ENCODE assay signal across 1 cellular context in genomic region chr1:39391741-39392679, GRCh38.
A peak's percentile ranks its signal among the peaks of the same experiment; 100 is the strongest.
TF ChIP-seq lines count a peak whose summit lies in the region.

No MANE protein-coding gene starts in this region.

TF ChIP-seq in K562, 482 proteins besides CTCF, POLR2A, EP300 and RAD21 (continued from another document and continues in another):
- no peak; a peak in 1 of 4 replicates for TF ChIP-seq NRF1 (conservative IDR thresholded peaks at IDR 0.05 in 1 of 2, IDR thresholded peaks at IDR 0.05 in 1 of 2)
- no peak for TF ChIP-seq KLF1 (tag; IDR thresholded peaks at IDR 0.05)
- TF ChIP-seq RB1 (IDR thresholded peaks at IDR 0.05; ENCODE audit: low read depth): 0 out of 2 replicates have a peak, but pooled peaks have one; percentile 10
- TF ChIP-seq BRF2 (IDR thresholded peaks at IDR 0.05; ENCODE audit: borderline replicate concordance, insufficient read depth, insufficient read length): no peak
- no peak for TF ChIP-seq SAP30 (IDR thresholded peaks at IDR 0.05; ENCODE audit: borderline replicate concordance, insufficient read depth, low read depth, low read length, poor library complexity, severe bottlenecking)
- TF ChIP-seq NCOA4 (IDR thresholded peaks at IDR 0.05; ENCODE audit: partially characterized antibody): no peak
- no peak for TF ChIP-seq CEBPG (CRISPR knock-in tag; IDR thresholded peaks at IDR 0.05)
- TF ChIP-seq CEBPG (tag; conservative IDR thresholded peaks at IDR 0.05 in 1 of 2, IDR thresholded peaks at IDR 0.05 in 1 of 2): peak in 1 of 2 experiments; percentile 75; a peak in 2 of 4 replicates
- TF ChIP-seq ZBTB12 (CRISPR knock-in tag; IDR thresholded peaks at IDR 0.05): peak; percentile 50; the same call in 1 of the 2 replicates
- no peak for TF ChIP-seq ZNF354B (CRISPR knock-in tag; IDR thresholded peaks at IDR 0.05)
- TF ChIP-seq NFE2 (IDR thresholded peaks at IDR 0.05; ENCODE audit: low read depth): peak; percentile 61
- TF ChIP-seq SMAD3 (CRISPR knock-in tag; conservative IDR thresholded peaks at IDR 0.05): no peak
- peak; percentile 89 for TF ChIP-seq NBN (IDR thresholded peaks at IDR 0.05; ENCODE audit: low read depth)
- no peak for TF ChIP-seq NELFE (IDR thresholded peaks at IDR 0.05; ENCODE audit: insufficient read depth, insufficient read length)
- TF ChIP-seq HDAC2 (IDR thresholded peaks at IDR 0.05): peak; percentile 23; the same call in 1 of the 2 replicates
- TF ChIP-seq ZC3H4 (CRISPR knock-in tag; IDR thresholded peaks at IDR 0.05; ENCODE audit: borderline replicate concordance): no peak
- peak; percentile 63; the same call in 1 of the 2 replicates for TF ChIP-seq ZNF395 (CRISPR knock-in tag; IDR thresholded peaks at IDR 0.05)
- TF ChIP-seq ZNF583 (CRISPR knock-in tag; IDR thresholded peaks at IDR 0.05): peak; percentile 74; the same call in 1 of the 2 replicates
- peak; percentile 36 to 70; a peak in 3 of 4 replicates for TF ChIP-seq MAZ (CRISPR knock-in tag; conservative IDR thresholded peaks at IDR 0.05 in 1 of 2, IDR thresholded peaks at IDR 0.05 in 1 of 2)
- TF ChIP-seq MTA2 (IDR thresholded peaks at IDR 0.05; ENCODE audit: low read depth): 0 out of 2 replicates have a peak, but pooled peaks have one; percentile 8
- TF ChIP-seq, protein P1, sequence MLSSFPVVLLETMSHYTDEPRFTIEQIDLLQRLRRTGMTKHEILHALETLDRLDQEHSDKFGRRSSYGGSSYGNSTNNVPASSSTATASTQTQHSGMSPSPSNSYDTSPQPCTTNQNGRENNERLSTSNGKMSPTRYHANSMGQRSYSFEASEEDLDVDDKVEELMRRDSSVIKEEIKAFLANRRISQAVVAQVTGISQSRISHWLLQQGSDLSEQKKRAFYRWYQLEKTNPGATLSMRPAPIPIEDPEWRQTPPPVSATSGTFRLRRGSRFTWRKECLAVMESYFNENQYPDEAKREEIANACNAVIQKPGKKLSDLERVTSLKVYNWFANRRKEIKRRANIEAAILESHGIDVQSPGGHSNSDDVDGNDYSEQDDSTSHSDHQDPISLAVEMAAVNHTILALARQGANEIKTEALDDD (IDR thresholded peaks at IDR 0.05): 0 out of 2 replicates have a peak, but pooled peaks have one; percentile 29
- no peak for TF ChIP-seq SP1 (CRISPR knock-in tag; IDR thresholded peaks at IDR 0.05)
- 0 out of 2 replicates have a peak, but pooled peaks have one; percentile 21 for TF ChIP-seq TEAD4 (IDR thresholded peaks at IDR 0.05; ENCODE audit: low read length)
- no peak for TF ChIP-seq TEAD4 (CRISPR knock-in tag; IDR thresholded peaks at IDR 0.05; ENCODE audit: borderline replicate concordance)
- TF ChIP-seq, protein P2, sequence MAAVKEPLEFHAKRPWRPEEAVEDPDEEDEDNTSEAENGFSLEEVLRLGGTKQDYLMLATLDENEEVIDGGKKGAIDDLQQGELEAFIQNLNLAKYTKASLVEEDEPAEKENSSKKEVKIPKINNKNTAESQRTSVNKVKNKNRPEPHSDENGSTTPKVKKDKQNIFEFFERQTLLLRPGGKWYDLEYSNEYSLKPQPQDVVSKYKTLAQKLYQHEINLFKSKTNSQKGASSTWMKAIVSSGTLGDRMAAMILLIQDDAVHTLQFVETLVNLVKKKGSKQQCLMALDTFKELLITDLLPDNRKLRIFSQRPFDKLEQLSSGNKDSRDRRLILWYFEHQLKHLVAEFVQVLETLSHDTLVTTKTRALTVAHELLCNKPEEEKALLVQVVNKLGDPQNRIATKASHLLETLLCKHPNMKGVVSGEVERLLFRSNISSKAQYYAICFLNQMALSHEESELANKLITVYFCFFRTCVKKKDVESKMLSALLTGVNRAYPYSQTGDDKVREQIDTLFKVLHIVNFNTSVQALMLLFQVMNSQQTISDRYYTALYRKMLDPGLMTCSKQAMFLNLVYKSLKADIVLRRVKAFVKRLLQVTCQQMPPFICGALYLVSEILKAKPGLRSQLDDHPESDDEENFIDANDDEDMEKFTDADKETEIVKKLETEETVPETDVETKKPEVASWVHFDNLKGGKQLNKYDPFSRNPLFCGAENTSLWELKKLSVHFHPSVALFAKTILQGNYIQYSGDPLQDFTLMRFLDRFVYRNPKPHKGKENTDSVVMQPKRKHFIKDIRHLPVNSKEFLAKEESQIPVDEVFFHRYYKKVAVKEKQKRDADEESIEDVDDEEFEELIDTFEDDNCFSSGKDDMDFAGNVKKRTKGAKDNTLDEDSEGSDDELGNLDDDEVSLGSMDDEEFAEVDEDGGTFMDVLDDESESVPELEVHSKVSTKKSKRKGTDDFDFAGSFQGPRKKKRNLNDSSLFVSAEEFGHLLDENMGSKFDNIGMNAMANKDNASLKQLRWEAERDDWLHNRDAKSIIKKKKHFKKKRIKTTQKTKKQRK (IDR thresholded peaks at IDR 0.05; ENCODE audit: borderline replicate concordance, low read depth, low read length): no peak
- TF ChIP-seq PBX2 (CRISPR knock-in tag; IDR thresholded peaks at IDR 0.05; ENCODE audit: low read depth): no peak
- peak; percentile 53; the same call in 1 of the 2 replicates for TF ChIP-seq PBX2 (tag; conservative IDR thresholded peaks at IDR 0.05; ENCODE audit: low read depth)
- peak; percentile 41 for TF ChIP-seq EP400 (IDR thresholded peaks at IDR 0.05)
- no peak for TF ChIP-seq ZNF431 (CRISPR knock-in tag; IDR thresholded peaks at IDR 0.05)
- TF ChIP-seq ZNF408 (CRISPR knock-in tag; IDR thresholded peaks at IDR 0.05; ENCODE audit: low read depth): no peak
- peak; percentile 55; the same call in 1 of the 2 replicates for TF ChIP-seq EHMT2 (IDR thresholded peaks at IDR 0.05)
- TF ChIP-seq ETV5 (CRISPR knock-in tag; IDR thresholded peaks at IDR 0.05; ENCODE audit: low read depth): 0 out of 2 replicates have a peak, but pooled peaks have one; percentile 53
- TF ChIP-seq FOXK1 (CRISPR knock-in tag; IDR thresholded peaks at IDR 0.05; ENCODE audit: borderline replicate concordance): peak; percentile 49; the same call in 1 of the 2 replicates
- no peak for TF ChIP-seq ZFP91 (CRISPR knock-in tag; IDR thresholded peaks at IDR 0.05)
- 0 out of 2 replicates have a peak, but pooled peaks have one; percentile 31 for TF ChIP-seq IRF9 (tag; IDR thresholded peaks at IDR 0.05)
- TF ChIP-seq ZEB2 (IDR thresholded peaks at IDR 0.05): peak; percentile 94
- no peak for TF ChIP-seq ZNF165 (CRISPR knock-in tag; IDR thresholded peaks at IDR 0.05; ENCODE audit: borderline replicate concordance)
- TF ChIP-seq SMAD4 (CRISPR knock-in tag; conservative IDR thresholded peaks at IDR 0.05): peak; percentile 74
- TF ChIP-seq, protein P3, sequence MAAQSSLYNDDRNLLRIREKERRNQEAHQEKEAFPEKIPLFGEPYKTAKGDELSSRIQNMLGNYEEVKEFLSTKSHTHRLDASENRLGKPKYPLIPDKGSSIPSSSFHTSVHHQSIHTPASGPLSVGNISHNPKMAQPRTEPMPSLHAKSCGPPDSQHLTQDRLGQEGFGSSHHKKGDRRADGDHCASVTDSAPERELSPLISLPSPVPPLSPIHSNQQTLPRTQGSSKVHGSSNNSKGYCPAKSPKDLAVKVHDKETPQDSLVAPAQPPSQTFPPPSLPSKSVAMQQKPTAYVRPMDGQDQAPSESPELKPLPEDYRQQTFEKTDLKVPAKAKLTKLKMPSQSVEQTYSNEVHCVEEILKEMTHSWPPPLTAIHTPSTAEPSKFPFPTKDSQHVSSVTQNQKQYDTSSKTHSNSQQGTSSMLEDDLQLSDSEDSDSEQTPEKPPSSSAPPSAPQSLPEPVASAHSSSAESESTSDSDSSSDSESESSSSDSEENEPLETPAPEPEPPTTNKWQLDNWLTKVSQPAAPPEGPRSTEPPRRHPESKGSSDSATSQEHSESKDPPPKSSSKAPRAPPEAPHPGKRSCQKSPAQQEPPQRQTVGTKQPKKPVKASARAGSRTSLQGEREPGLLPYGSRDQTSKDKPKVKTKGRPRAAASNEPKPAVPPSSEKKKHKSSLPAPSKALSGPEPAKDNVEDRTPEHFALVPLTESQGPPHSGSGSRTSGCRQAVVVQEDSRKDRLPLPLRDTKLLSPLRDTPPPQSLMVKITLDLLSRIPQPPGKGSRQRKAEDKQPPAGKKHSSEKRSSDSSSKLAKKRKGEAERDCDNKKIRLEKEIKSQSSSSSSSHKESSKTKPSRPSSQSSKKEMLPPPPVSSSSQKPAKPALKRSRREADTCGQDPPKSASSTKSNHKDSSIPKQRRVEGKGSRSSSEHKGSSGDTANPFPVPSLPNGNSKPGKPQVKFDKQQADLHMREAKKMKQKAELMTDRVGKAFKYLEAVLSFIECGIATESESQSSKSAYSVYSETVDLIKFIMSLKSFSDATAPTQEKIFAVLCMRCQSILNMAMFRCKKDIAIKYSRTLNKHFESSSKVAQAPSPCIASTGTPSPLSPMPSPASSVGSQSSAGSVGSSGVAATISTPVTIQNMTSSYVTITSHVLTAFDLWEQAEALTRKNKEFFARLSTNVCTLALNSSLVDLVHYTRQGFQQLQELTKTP (IDR thresholded peaks at IDR 0.05; ENCODE audit: low read depth in 1 of 2, partially characterized antibody in 2 of 2): peak in 1 of 2 experiments; percentile 31
- TF ChIP-seq TEAD1 (CRISPR knock-in tag; IDR thresholded peaks at IDR 0.05): peak in 1 of 2 experiments; percentile 54; a peak in 1 of 4 replicates
- peak in 1 of 3 experiments; percentile 49 for TF ChIP-seq YY1 (IDR thresholded peaks at IDR 0.05; ENCODE audit: borderline replicate concordance in 1 of 3, control insufficient read depth in 1 of 3, extremely low read depth in 1 of 3, insufficient read depth in 3 of 3, insufficient read length in 1 of 3, insufficient replicate concordance in 2 of 3, low read depth in 1 of 3, low read length in 2 of 3)
